ENCODE assay signal across 1 cellular context in the genomic region with DNA sequence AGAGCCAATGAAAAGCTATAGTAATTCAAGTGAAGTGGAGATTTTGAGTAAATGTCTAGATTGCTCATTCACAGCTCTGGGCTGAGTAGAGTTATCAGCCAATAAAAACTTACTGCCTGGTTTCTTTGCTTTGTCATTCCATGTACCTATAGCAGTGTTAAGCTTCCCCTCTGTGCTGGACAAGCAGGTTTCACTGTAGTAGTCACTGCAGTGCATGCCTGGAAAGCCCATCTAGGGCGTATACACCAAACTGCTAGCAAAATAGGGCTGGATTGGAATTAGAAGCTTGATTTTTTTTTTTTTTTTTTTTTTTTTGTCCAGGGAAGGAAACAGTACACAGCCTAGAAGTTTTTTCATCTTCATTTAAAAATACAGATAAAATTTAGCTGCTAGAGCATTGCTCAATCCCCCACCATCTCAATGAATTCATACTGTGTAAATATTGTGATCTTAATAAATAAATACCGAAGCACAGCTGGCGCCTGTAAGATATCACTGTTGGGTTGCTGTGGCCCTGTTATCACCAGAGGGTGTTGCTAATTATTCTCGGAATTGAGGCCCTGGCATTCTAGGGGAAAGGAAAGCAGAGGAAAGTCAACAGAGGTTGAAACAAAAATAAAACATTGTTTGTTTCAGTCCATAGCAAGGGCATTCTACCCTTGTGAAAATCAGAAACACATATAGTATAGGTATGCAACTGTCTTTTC.
TF ChIP-seq lines count a peak whose summit lies in the region.

No MANE protein-coding gene starts in this region.

TF ChIP-seq in HepG2, 621 proteins besides CTCF, POLR2A, EP300 and RAD21 (continued from another document):
- no peak for TF ChIP-seq ZNF687 (CRISPR knock-in tag; IDR thresholded peaks at IDR 0.05)
- TF ChIP-seq, protein P1, sequence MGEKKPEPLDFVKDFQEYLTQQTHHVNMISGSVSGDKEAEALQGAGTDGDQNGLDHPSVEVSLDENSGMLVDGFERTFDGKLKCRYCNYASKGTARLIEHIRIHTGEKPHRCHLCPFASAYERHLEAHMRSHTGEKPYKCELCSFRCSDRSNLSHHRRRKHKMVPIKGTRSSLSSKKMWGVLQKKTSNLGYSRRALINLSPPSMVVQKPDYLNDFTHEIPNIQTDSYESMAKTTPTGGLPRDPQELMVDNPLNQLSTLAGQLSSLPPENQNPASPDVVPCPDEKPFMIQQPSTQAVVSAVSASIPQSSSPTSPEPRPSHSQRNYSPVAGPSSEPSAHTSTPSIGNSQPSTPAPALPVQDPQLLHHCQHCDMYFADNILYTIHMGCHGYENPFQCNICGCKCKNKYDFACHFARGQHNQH (CRISPR knock-in tag; IDR thresholded peaks at IDR 0.05) = no peak
- TF ChIP-seq ZNF136 (CRISPR knock-in tag; IDR thresholded peaks at IDR 0.05; ENCODE audit: low read depth) = no peak
- no peak for TF ChIP-seq ZNF557 (CRISPR knock-in tag; IDR thresholded peaks at IDR 0.05)
- TF ChIP-seq SP4 (CRISPR knock-in tag; IDR thresholded peaks at IDR 0.05) = no peak
- TF ChIP-seq KLF12 (CRISPR knock-in tag; IDR thresholded peaks at IDR 0.05; ENCODE audit: borderline replicate concordance) = no peak
- no peak for TF ChIP-seq RFX5 (IDR thresholded peaks at IDR 0.05; ENCODE audit: low read depth, low read length)
- no peak for TF ChIP-seq EZH2 (conservative IDR thresholded peaks at IDR 0.05; ENCODE audit: low read depth, low read length)
- TF ChIP-seq SMAD1 (CRISPR knock-in tag; IDR thresholded peaks at IDR 0.05; ENCODE audit: borderline replicate concordance, low read depth) = no peak
- no peak for TF ChIP-seq FOXA3 (CRISPR knock-in tag; IDR thresholded peaks at IDR 0.05)
- no peak for TF ChIP-seq ZNF333 (CRISPR knock-in tag; IDR thresholded peaks at IDR 0.05; ENCODE audit: borderline replicate concordance)
- no peak for TF ChIP-seq STAG1 (CRISPR knock-in tag; IDR thresholded peaks at IDR 0.05)
- no peak for TF ChIP-seq THYN1 (CRISPR knock-in tag; IDR thresholded peaks at IDR 0.05; ENCODE audit: borderline replicate concordance, low read depth)
